ENCODE assay signal across 9 cellular contexts in genomic region chr4:87559090-87559837, GRCh38. TPM values are rescaled to one million over a fixed set of nuclear protein-coding genes. Genes with fewer than 3 reads are reported as not detected.
A peak's percentile ranks its signal among the peaks of the same experiment; 100 is the strongest.
DNase-seq lines count a peak whose midpoint lies in the region; ATAC-seq and TF ChIP-seq lines count a peak whose summit lies in the region.
"Had no signal": no experiment of that assay in that cellular context is flagged by ENCODE, and none has a peak within 500 bp of the region (broad histone marks: within the 10 kb centered on the region; RNA-seq: fewer than 3 reads in every experiment).

No MANE protein-coding gene starts in this region.

- no peak overlapping the region for H4K5ac ChIP-seq in H9 (ENCODE audit: insufficient read length, low read depth, low read length)

- no peaks in the 10 kb centered on the region for H4K20me1 ChIP-seq in H9 (ENCODE audit: control insufficient read depth, insufficient read depth, insufficient read length)

- no peaks in the 10 kb centered on the region for H3K9me3 ChIP-seq in H9 (ENCODE audit: control insufficient read depth, low read depth, low read length)

- no peaks in the 10 kb centered on the region for H3K23me2 ChIP-seq in H9 (ENCODE audit: insufficient read length, low read depth, low read length, poor library complexity, severe bottlenecking)

- no peak overlapping the region for H2BK12ac ChIP-seq in H9 (ENCODE audit: insufficient read length, low read depth, low read length)

- H2BK15ac ChIP-seq in H9 (ENCODE audit: low read depth, low read length) = no peak overlapping the region

- H3K18ac ChIP-seq in H9 (ENCODE audit: insufficient read length, low read depth, low read length) = no peak overlapping the region

- H3K27ac Mint-ChIP-seq in H9 = no peak overlapping the region
- peak overlapping the region; percentile 79 for H3K27ac Mint-ChIP-seq in T-helper 2 cell treated with Interferon-gamma antibody and Interleukin-4, amounts not matched to agents 5 μg/mL and 100 μg/mL, for 36 hours

- no peaks in the 10 kb centered on the region for H3K79me1 ChIP-seq in H9 (ENCODE audit: insufficient read depth, low read depth, low read length, poor library complexity, severe bottlenecking)

- intact Hi-C loops in posterior cingulate gyrus (cut with DNase I) = no loop called here

- no peak overlapping the region for H3K14ac ChIP-seq in H9 (ENCODE audit: insufficient read depth, low read length)

- H3K4me3 Mint-ChIP-seq in H9 = no peak overlapping the region
- peak overlapping the region; percentile 61 for H3K4me3 Mint-ChIP-seq in T-helper 2 cell treated with Interferon-gamma antibody and Interleukin-4, amounts not matched to agents 5 μg/mL and 100 μg/mL, for 36 hours

- no peak overlapping the region for H3K4me2 ChIP-seq in H9 (ENCODE audit: insufficient read depth, insufficient read length, low read length)

- H3K9ac ChIP-seq in H9 (ENCODE audit: extremely low read depth, insufficient read length, low read length) = no peak overlapping the region

- H2BK120ac ChIP-seq in H9 (ENCODE audit: low read depth, low read length, poor library complexity, severe bottlenecking) = no peak overlapping the region

- H4K91ac ChIP-seq in H9 (ENCODE audit: insufficient read length, low read depth, low read length) = no peak overlapping the region

- H2AFZ ChIP-seq in H9 (ENCODE audit: low read length) = peak overlapping the region; percentile 75

- H3K4me1 ChIP-seq in H9 (ENCODE audit: insufficient read depth, low read length) = peaks cover 3% of the 10 kb centered on the region

- no peaks in the 10 kb centered on the region for H3K79me2 ChIP-seq in H9 (ENCODE audit: insufficient read depth, low read length)

- no peak overlapping the region for H3K23ac ChIP-seq in H9 (ENCODE audit: insufficient read length, low read depth, low read length)

- H3K27ac ChIP-seq in H9 (ENCODE audit: insufficient read length, low read depth, low read length) = no peak overlapping the region

- no peak overlapping the region for H2BK5ac ChIP-seq in H9 (ENCODE audit: insufficient read length, low read length)

- no peak overlapping the region for H4K8ac ChIP-seq in H9 (replicated peaks; ENCODE audit: insufficient read length, low read depth, low read length)

- H2AK5ac ChIP-seq in H9 (ENCODE audit: insufficient read length, low read length) = no peak overlapping the region

- no peak for TF ChIP-seq CTCF in H9 (conservative IDR thresholded peaks at IDR 0.05)

- H3T11ph ChIP-seq in H9 (ENCODE audit: low read length) = no peak overlapping the region

- DNase-seq in H9 = peak; percentile 58
- DNase-seq in M059J (ENCODE audit: low read depth) = peak; percentile 60
- peak; percentile 66 for DNase-seq in T-helper 2 cell treated with Interferon-gamma antibody and Interleukin-4, amounts not matched to agents 5 μg/mL and 100 μg/mL, for 36 hours (ENCODE audit: low spot score)
- peak; percentile 12 for DNase-seq in germinal center (ENCODE audit: low spot score)
- DNase-seq in stimulated activated naive CD4-positive, alpha-beta T cell (lab: John Stamatoyannopoulos, UW) = peak in 5 of 6 experiments; percentile 1 to 43 (median 14)
- no peak for DNase-seq in posterior cingulate gyrus
- DNase-seq in NCI-H1930 (lab: John Stamatoyannopoulos, UW) = no peak

- H3K56ac ChIP-seq in H9 (ENCODE audit: insufficient read length, low read depth, low read length) = no peak overlapping the region

- no CpG with 5 or more reads among the region's 8 CpGs for WGBS in H9 (ENCODE audit: extremely low coverage, insufficient read length, low lambda C conversion rate)

- no peaks in the 10 kb centered on the region for H3K36me3 Mint-ChIP-seq in H9 (ENCODE audit: insufficient read depth in 1 of 3, low read depth in 3 of 3)
- peaks cover 7% of the 10 kb centered on the region for H3K36me3 Mint-ChIP-seq in T-helper 2 cell treated with Interferon-gamma antibody and Interleukin-4, amounts not matched to agents 5 μg/mL and 100 μg/mL, for 36 hours (ENCODE audit: low read depth)

- peaks cover 0 to 3% of the 10 kb centered on the region in 2 experiments; a peak in 1 of 4 replicates for H3K4me1 Mint-ChIP-seq in H9
- peaks cover 31% of the 10 kb centered on the region for H3K4me1 Mint-ChIP-seq in T-helper 2 cell treated with Interferon-gamma antibody and Interleukin-4, amounts not matched to agents 5 μg/mL and 100 μg/mL, for 36 hours (ENCODE audit: low read depth)

- ATAC-seq in GM18517 (IDR thresholded peaks at IDR 0.05; ENCODE audit: unreplicated experiment) = peak; percentile 99

- H3K4ac ChIP-seq in H9 (ENCODE audit: low read depth, low read length) = no peak overlapping the region

- H2BK20ac ChIP-seq in H9 (ENCODE audit: low read depth, low read length, poor library complexity, severe bottlenecking) = no peak overlapping the region

- no peaks in the 10 kb centered on the region; the same call in 1 of the 2 replicates for H3K27me3 ChIP-seq in H9 (ENCODE audit: insufficient read depth, low read length)

- H3K27me3 Mint-ChIP-seq in H9 (ENCODE audit: low read depth) = no peaks in the 10 kb centered on the region
- H3K27me3 Mint-ChIP-seq in T-helper 2 cell treated with Interferon-gamma antibody and Interleukin-4, amounts not matched to agents 5 μg/mL and 100 μg/mL, for 36 hours (ENCODE audit: low read depth) = peaks cover 3% of the 10 kb centered on the region

- no peaks in the 10 kb centered on the region; a peak in 1 of 5 replicates for H3K9me3 Mint-ChIP-seq in H9
- peaks cover 10% of the 10 kb centered on the region for H3K9me3 Mint-ChIP-seq in T-helper 2 cell treated with Interferon-gamma antibody and Interleukin-4, amounts not matched to agents 5 μg/mL and 100 μg/mL, for 36 hours

RNA-seq across cellular contexts. Expression of gene SPARCL1, which starts 30.1 kb away (rescaled TPM):
- total RNA-seq in H9 (2021) = 0.17 and 0.68 TPM in 2 replicates
- total RNA-seq in M059J (2014; rRNA removed; shearing (Covaris generic)) = 0.07 and 0.37 TPM in 2 replicates
- total RNA-seq: endothelial cell of umbilical vein had no signal

RNA-seq across cellular contexts. Expression of gene DSPP, which starts 49.1 kb away (rescaled TPM):
- not detected in 2 replicates for total RNA-seq in H9 (2021)
- total RNA-seq in M059J (2014; rRNA removed; shearing (Covaris generic)) = not detected in 2 replicates
- total RNA-seq: endothelial cell of umbilical vein had no signal

Comparison
In these comparisons a context has a peak if more than half of its experiments do, and no peak if none do; other contexts are left out.
1. DNase-seq: peak in H9 (single experiment), M059J (single experiment), T-helper 2 cell treated with Interferon-gamma antibody and Interleukin-4, amounts not matched to agents 5 μg/mL and 100 μg/mL, for 36 hours (single experiment), germinal center (single experiment) and stimulated activated naive CD4-positive, alpha-beta T cell (5 of 6); none in posterior cingulate gyrus (0 of 10) and NCI-H1930 (0 of 2).